ENCODE assay signal across 8 cellular contexts in genomic region chr12:12032771-12033588, GRCh38.
A peak's percentile ranks its signal among the peaks of the same experiment; 100 is the strongest.
DNase-seq lines count a peak whose midpoint lies in the region; ATAC-seq lines count a peak whose summit lies in the region.

No MANE protein-coding gene starts in this region.

- peak overlapping the region; percentile 55 for H3K4me3 ChIP-seq in endocrine pancreas (ENCODE audit: control insufficient read depth, insufficient read depth, low read length)

- H3K27me3 ChIP-seq in endocrine pancreas (ENCODE audit: control insufficient read depth, insufficient read depth, low read length): no peaks in the 10 kb centered on the region

- peak overlapping the region; percentile 30 for H3K9ac ChIP-seq in endocrine pancreas (ENCODE audit: control insufficient read depth, insufficient read depth, low read length)

- no peaks in the 10 kb centered on the region for H3K4me1 ChIP-seq in endocrine pancreas (ENCODE audit: control insufficient read depth, insufficient read depth, low read length)

- no peaks in the 10 kb centered on the region for H3K9me3 ChIP-seq in endocrine pancreas (ENCODE audit: control insufficient read depth, low read length)

- peak; percentile 77 for DNase-seq in D341Med (ENCODE audit: low spot score)
- peak; percentile 64 for DNase-seq in HPDE6-E6E7 (ENCODE audit: extremely low spot score)
- peak; percentile 83 for DNase-seq in NCI-H748 (lab: John Stamatoyannopoulos, UW; ENCODE audit: unreplicated experiment)
- peak; percentile 45 to 53 for DNase-seq in activated CD8-positive, alpha-beta memory T cell treated with anti-CD3 and anti-CD28 coated beads for 4 hours (ENCODE audit: low read depth in 2 of 2)
- DNase-seq in medulla oblongata (ENCODE audit: extremely low spot score): peak; percentile 95
- DNase-seq in stimulated activated CD8-positive, alpha-beta memory T cell treated with anti-CD3 and anti-CD28 coated beads, Interleukin-12 subunit alpha, Interleukin-12 subunit beta, amount 100 ng/mL, for 1 hour (ENCODE audit: low read depth): peak; percentile 59

- no peaks in the 10 kb centered on the region for H3K36me3 ChIP-seq in endocrine pancreas (ENCODE audit: control insufficient read depth, insufficient read depth, low read length)

- no peak for ATAC-seq in GM21390 (IDR thresholded peaks at IDR 0.05; ENCODE audit: unreplicated experiment)
